ENCODE assay signal across 13 cellular contexts in genomic region chr12:113060336-113060960, GRCh38.
"Had no signal": no experiment of that assay in that cellular context is flagged by ENCODE, and none has a peak within 500 bp of the region (broad histone marks: within the 10 kb centered on the region; RNA-seq: fewer than 3 reads in every experiment).

No MANE protein-coding gene starts in this region.

- H3K27me3 Mint-ChIP-seq: activated CD4-positive, alpha-beta T cell treated with anti-CD3 and anti-CD28 coated beads for 36 hours; activated T-cell treated with anti-CD3 and anti-CD28 coated beads, Interleukin-2, amount 50 U/mL, for 24 hours had no signal

- H3K27ac Mint-ChIP-seq: activated CD4-positive, alpha-beta memory T cell treated with anti-CD3 and anti-CD28 coated beads, Interleukin-2, amount 10 ng/mL, durations not matched to agents 7 days and 5 days; activated CD4-positive, alpha-beta T cell treated with anti-CD3 and anti-CD28 coated beads for 36 hours; activated T-cell treated with anti-CD3 and anti-CD28 coated beads, Interleukin-2, amount 50 U/mL, for 24 hours; endodermal cell had no signal

- H3K36me3 ChIP-seq: gastroesophageal sphincter had no signal

- H3K27ac ChIP-seq: gastroesophageal sphincter, WERI-Rb-1 had no signal

- ATAC-seq: activated CD4-positive, alpha-beta T cell treated with anti-CD3 and anti-CD28 coated beads for 36 hours; gastroesophageal sphincter had no signal

- H3K9me3 ChIP-seq: gastroesophageal sphincter had no signal

- H3K4me3 Mint-ChIP-seq: activated CD4-positive, alpha-beta memory T cell treated with anti-CD3 and anti-CD28 coated beads, Interleukin-2, amount 10 ng/mL, durations not matched to agents 7 days and 5 days; activated CD4-positive, alpha-beta T cell treated with anti-CD3 and anti-CD28 coated beads for 36 hours; activated T-cell treated with anti-CD3 and anti-CD28 coated beads, Interleukin-2, amount 50 U/mL, for 24 hours; endodermal cell had no signal

- H3K4me3 ChIP-seq: dorsolateral prefrontal cortex, gastroesophageal sphincter, lung had no signal

- H3K9me3 Mint-ChIP-seq: activated CD4-positive, alpha-beta memory T cell treated with anti-CD3 and anti-CD28 coated beads, Interleukin-2, amount 10 ng/mL, durations not matched to agents 7 days and 5 days; activated T-cell treated with anti-CD3 and anti-CD28 coated beads, Interleukin-2, amount 50 U/mL, for 24 hours; endodermal cell had no signal

- DNase-seq: activated CD4-positive, alpha-beta memory T cell treated with anti-CD3 and anti-CD28 coated beads, Interleukin-2, amount 10 ng/mL, durations not matched to agents 7 days and 5 days; activated CD4-positive, alpha-beta T cell treated with anti-CD3 and anti-CD28 coated beads for 36 hours; activated naive CD4-positive, alpha-beta T cell treated with anti-CD3 and anti-CD28 coated beads, Interleukin-2, amount 50 U/mL, for 16 hours; activated T-cell treated with anti-CD3 and anti-CD28 coated beads, Interleukin-2, amount 50 U/mL, for 24 hours; endodermal cell; erythroblast; midbrain; stimulated activated CD4-positive, alpha-beta T cell treated with anti-CD3 and anti-CD28 coated beads, Interleukin-12 subunit alpha, Interleukin-12 subunit beta, amount 100 ng/mL, for 4 hours; stimulated activated CD4-positive, alpha-beta T cell treated with anti-CD3 and anti-CD28 coated beads, Interleukin-2, amount 100 ng/mL, for 24 hours; WERI-Rb-1 had no signal
